Comparison of ENCODE assay signal across 21 cellular contexts in genomic region chr7:147153571-147153970, GRCh38.
DNase-seq lines count a peak whose midpoint lies in the region; ATAC-seq, FAIRE-seq and TF ChIP-seq lines count a peak whose summit lies in the region.
"Had no signal": no experiment of that assay in that cellular context is flagged by ENCODE, and none has a peak within 500 bp of the region (broad histone marks: within the 10 kb centered on the region; RNA-seq: fewer than 3 reads in every experiment).

No MANE protein-coding gene starts in this region.

- dilution Hi-C loops in mammary epithelial cell (cut with HindIII; ENCODE audit: low sequenced_read_pairs), result no loop called here

- no peak overlapping the region for H3K18ac ChIP-seq in H1 (ENCODE audit: extremely low read depth, low read length)

- H3K9ac ChIP-seq in H1 (replicated peaks in 1 of 4; ENCODE audit: extremely low read depth in 1 of 4, low read depth in 3 of 4, low read length in 3 of 4) (no peak overlapping the region), mammary epithelial cell (ENCODE audit: insufficient read depth, low read length) (no peak overlapping the region)

- H2BK120ac ChIP-seq in H1 (replicated peaks; ENCODE audit: low read depth, low read length), result no peak overlapping the region

- CTCF ChIA-PET in H1 (lab: Charles Lee; ENCODE audit: partially characterized antibody) (no interaction called here), mammary epithelial cell (lab: Charles Lee; ENCODE audit: low non-redundant PET) (no interaction called here)

- H3K4me1 ChIP-seq in H1 (replicated peaks in 1 of 4; ENCODE audit: control insufficient read depth in 3 of 4, insufficient read depth in 4 of 4, low read length in 3 of 4) (no peaks in the 10 kb centered on the region), mammary epithelial cell (ENCODE audit: insufficient read depth, low read length) (no peaks in the 10 kb centered on the region), spleen (no peaks in the 10 kb centered on the region)
- H3K4me1 ChIP-seq: SJCRH30 had no signal

- H2AFZ ChIP-seq in H1 (ENCODE audit: low read length), result peak overlapping the region; percentile 92; the same call in 1 of the 2 replicates
- no peak overlapping the region for H2AFZ ChIP-seq in mammary epithelial cell (ENCODE audit: low read depth, low read length)
- H2AFZ ChIP-seq: GM23338 had no signal

- ATAC-seq in GM21786 (IDR thresholded peaks at IDR 0.05; ENCODE audit: unreplicated experiment) (peak; percentile 78), HG03565 (IDR thresholded peaks at IDR 0.05; ENCODE audit: unreplicated experiment) (peak; percentile 77)
- ATAC-seq: GM23338, HCT116 had no signal

- no peak overlapping the region for H3K4ac ChIP-seq in H1 (replicated peaks; ENCODE audit: insufficient read length, low read depth, low read length)

- intact Hi-C loops in mammary epithelial cell (cut with micrococcal nuclease) (no loop called here), spleen (cut with DNase I; ENCODE audit: low total_unique reads) (no loop called here)

- no peak overlapping the region for H4K91ac ChIP-seq in H1 (replicated peaks; ENCODE audit: insufficient read length, low read length)

- H3K79me2 ChIP-seq in H1 (ENCODE audit: control insufficient read depth in 1 of 2, insufficient read depth in 2 of 2, low read length in 2 of 2), result no peaks in the 10 kb centered on the region
- H3K79me2 ChIP-seq in mammary epithelial cell (ENCODE audit: insufficient read depth, low read length), result no peaks in the 10 kb centered on the region

- FAIRE-seq in H1 (lab: Jason Lieb, UNC), result no peak
- FAIRE-seq in D721Med (lab: Jason Lieb, UNC), result no peak
- FAIRE-seq: G401.6, HTR-8/SVneo had no signal

- BruUV-seq in mammary epithelial cell (replicated peaks; lab: Mats Ljungman, UMichigan), result no TSS peak

- H3K4me3 ChIP-seq in H1 (ENCODE audit: extremely low read depth in 1 of 4, insufficient read depth in 2 of 4, low read depth in 3 of 4, low read length in 4 of 4) (no peak overlapping the region), mammary epithelial cell (replicated peaks in 1 of 3; ENCODE audit: insufficient read depth in 1 of 3, low read depth in 2 of 3, low read length in 3 of 3) (no peak overlapping the region), spleen (no peak overlapping the region)
- H3K4me3 ChIP-seq: GM23338, SJCRH30 had no signal

- H2BK12ac ChIP-seq in H1 (ENCODE audit: low read depth, low read length), result no peak overlapping the region

- no peaks in the 10 kb centered on the region; a peak in 1 of 4 replicates for H3K9me3 ChIP-seq in H1 (ENCODE audit: insufficient read depth in 2 of 2, low read depth in 1 of 2, low read length in 1 of 2)
- H3K9me3 ChIP-seq in mammary epithelial cell (replicated peaks; ENCODE audit: insufficient read depth, low read length), result peaks cover 12% of the 10 kb centered on the region
- peaks cover 0 to 8% (median 6%) of the 10 kb centered on the region in 8 donors for H3K9me3 ChIP-seq in spleen
- H3K9me3 ChIP-seq: SJCRH30 had no signal

- H3K14ac ChIP-seq in H1 (ENCODE audit: insufficient read length), result no peak overlapping the region

- H3K27ac ChIP-seq in H1 (ENCODE audit: low read depth, low read length), result no peak overlapping the region
- no peak overlapping the region for H3K27ac ChIP-seq in mammary epithelial cell (ENCODE audit: insufficient read depth, low read depth, low read length)
- H3K27ac ChIP-seq in spleen, result no peak overlapping the region
- H3K27ac ChIP-seq: 22Rv1, C4-2B, SJCRH30 had no signal

- POLR2A ChIA-PET in H1 (lab: Charles Lee; ENCODE audit: partially characterized antibody), result no interaction called here

- H3K36me3 ChIP-seq in H1 (ENCODE audit: control insufficient read depth in 2 of 4, insufficient read depth in 4 of 4, low read length in 3 of 4) (no peaks in the 10 kb centered on the region), mammary epithelial cell (ENCODE audit: insufficient read depth, low read length) (no peaks in the 10 kb centered on the region), spleen (no peaks in the 10 kb centered on the region)
- H3K36me3 ChIP-seq: SJCRH30 had no signal

- H3K23me2 ChIP-seq in H1 (ENCODE audit: low read depth, low read length), result no peaks in the 10 kb centered on the region

- H3K56ac ChIP-seq in H1 (replicated peaks; ENCODE audit: insufficient read length, low read depth, low read length), result no peak overlapping the region

- TF ChIP-seq CTCF in H1 (IDR thresholded peaks at IDR 0.05; ENCODE audit: control extremely low read depth in 1 of 3, insufficient read depth in 1 of 3, low read depth in 1 of 3, low read length in 3 of 3) (no peak), D721Med (IDR thresholded peaks at IDR 0.05; ENCODE audit: insufficient read depth, missing control alignments) (no peak), mammary epithelial cell (conservative IDR thresholded peaks at IDR 0.05 in 1 of 2, IDR thresholded peaks at IDR 0.05 in 1 of 2; ENCODE audit: extremely low read depth in 1 of 2, insufficient read depth in 1 of 2, low read depth in 1 of 2, low read length in 2 of 2) (no peak), spleen (IDR thresholded peaks at IDR 0.05 in 8 of 11, conservative IDR thresholded peaks at IDR 0.05 in 3 of 11) (no peak)

- no peaks in the 10 kb centered on the region for H3K79me1 ChIP-seq in H1 (ENCODE audit: low read depth, low read length)

- no peak overlapping the region for H2BK20ac ChIP-seq in H1 (ENCODE audit: low read length)

- DNase-seq in DMS153 (lab: John Stamatoyannopoulos, UW), result peak; percentile 3
- DNase-seq in DMS153 treated with DMSO at 0.1 percent for 48 hours (lab: John Stamatoyannopoulos, UW; ENCODE audit: unreplicated experiment), result no peak
- DNase-seq in H1 (ENCODE audit: low read depth in 1 of 2, low spot score in 2 of 2), result no peak
- DNase-seq in D721Med (ENCODE audit: insufficient read length, low spot score), result no peak
- DNase-seq in mammary epithelial cell, result no peak
- no peak for DNase-seq in spleen
- DNase-seq: AML-193, NCI-H1105 treated with DMSO at 0.1 percent for 48 hours, NCI-H1694, NCI-H2107, NCI-H226, NCI-H524 treated with DMSO at 0.1 percent for 48 hours, SJCRH30 had no signal

- H3K27me3 ChIP-seq in H1 (replicated peaks in 1 of 4; ENCODE audit: control insufficient read depth in 3 of 4, extremely low read depth in 1 of 4, insufficient read depth in 3 of 4, low read length in 3 of 4) (no peaks in the 10 kb centered on the region), mammary epithelial cell (ENCODE audit: insufficient read depth, low read length) (no peaks in the 10 kb centered on the region), spleen (replicated peaks in 1 of 7) (no peaks in the 10 kb centered on the region)
- H3K27me3 ChIP-seq: SJCRH30 had no signal

- H2AK5ac ChIP-seq in H1 (ENCODE audit: low read depth, low read length), result no peak overlapping the region

- no peak overlapping the region for H2BK5ac ChIP-seq in H1 (ENCODE audit: low read depth, low read length)

- TF ChIP-seq EP300 in H1 (IDR thresholded peaks at IDR 0.05; ENCODE audit: borderline replicate concordance in 1 of 2, low read depth in 2 of 2, low read length in 2 of 2), result no peak

- 97% methylated on average over 3 of the region's 3 CpGs; no CpG with 5 or more reads in 1 of the 2 experiments for WGBS in H1 (ENCODE audit: extremely low coverage in 1 of 2, insufficient coverage in 1 of 2, insufficient read length in 1 of 2, insufficient replicate concordance in 2 of 2, low coverage in 1 of 2, low lambda C conversion rate in 2 of 2, missing lambda C conversion rate in 1 of 2), 2 experiments
- 67% methylated on average over 3 of the region's 3 CpGs for WGBS in mammary epithelial cell (ENCODE audit: low coverage, missing lambda C conversion rate)
- 79 to 95% (median 88%) methylated on average over 3 of the region's 3 CpGs for WGBS in spleen, 5 donors

- in situ Hi-C loops in mammary epithelial cell (cut with MboI; ENCODE audit: low sequenced_read_pairs in 2 of 2), result no loop called here

- H4K20me1 ChIP-seq in H1 (replicated peaks in 1 of 2; ENCODE audit: control insufficient read depth in 1 of 2, insufficient read depth in 2 of 2, low read length in 2 of 2), result no peaks in the 10 kb centered on the region
- no peaks in the 10 kb centered on the region for H4K20me1 ChIP-seq in mammary epithelial cell (ENCODE audit: insufficient read depth, low read length)

- no peak overlapping the region for H3K23ac ChIP-seq in H1 (ENCODE audit: insufficient read length)

- TF ChIP-seq POLR2A in H1 (IDR thresholded peaks at IDR 0.05; ENCODE audit: control extremely low read depth in 1 of 2, low read depth in 2 of 2, low read length in 2 of 2) (no peak), spleen (IDR thresholded peaks at IDR 0.05) (no peak)

- H3K4me2 ChIP-seq in H1 (ENCODE audit: insufficient read depth in 1 of 2, low read depth in 2 of 2, low read length in 2 of 2), result no peak overlapping the region
- H3K4me2 ChIP-seq in mammary epithelial cell (ENCODE audit: insufficient read depth, low read depth, low read length), result no peak overlapping the region
- H3K4me2 ChIP-seq: GM23338 had no signal

- no peak overlapping the region for H2BK15ac ChIP-seq in H1 (ENCODE audit: low read length)

- no peak overlapping the region for H4K8ac ChIP-seq in H1 (ENCODE audit: extremely low read depth, insufficient read depth, low read length)

- no peak for TF ChIP-seq RAD21 in H1 (IDR thresholded peaks at IDR 0.05 in 1 of 2, conservative IDR thresholded peaks at IDR 0.05 in 1 of 2; ENCODE audit: low read depth in 2 of 2, low read length in 2 of 2)

- no peak overlapping the region for H4K5ac ChIP-seq in H1 (ENCODE audit: insufficient read length, low read depth, low read length)

TF ChIP-seq in H1, 55 proteins besides CTCF, POLR2A, EP300 and RAD21:
- TF ChIP-seq RXRA (IDR thresholded peaks at IDR 0.05; ENCODE audit: insufficient read depth, low read depth, low read length), result no peak
- TF ChIP-seq KDM1A (IDR thresholded peaks at IDR 0.05; ENCODE audit: borderline replicate concordance, low read length), result no peak
- TF ChIP-seq KDM5A (IDR thresholded peaks at IDR 0.05; ENCODE audit: low read length), result no peak
- no peak for TF ChIP-seq HDAC2 (IDR thresholded peaks at IDR 0.05; ENCODE audit: borderline replicate concordance in 1 of 2, low read depth in 2 of 2, low read length in 2 of 2)
- TF ChIP-seq JUND (IDR thresholded peaks at IDR 0.05; ENCODE audit: low read length), result no peak
- TF ChIP-seq RBBP5 (IDR thresholded peaks at IDR 0.05; ENCODE audit: borderline replicate concordance, low read depth, low read length), result no peak
- no peak for TF ChIP-seq CHD2 (IDR thresholded peaks at IDR 0.05; ENCODE audit: low read length)
- no peak for TF ChIP-seq MAFK (IDR thresholded peaks at IDR 0.05; ENCODE audit: low read depth, low read length)
- no peak for TF ChIP-seq TAF7 (optimal IDR thresholded peaks at IDR 0.05; ENCODE audit: borderline replicate concordance, low read depth, low read length)
- no peak for TF ChIP-seq GABPA (IDR thresholded peaks at IDR 0.05; ENCODE audit: borderline replicate concordance, insufficient read depth, low read length)
- no peak for TF ChIP-seq SIN3A (conservative IDR thresholded peaks at IDR 0.05 in 1 of 2, IDR thresholded peaks at IDR 0.05 in 1 of 2; ENCODE audit: low read depth in 1 of 2, low read length in 2 of 2)
- no peak for TF ChIP-seq TCF12 (IDR thresholded peaks at IDR 0.05; ENCODE audit: low read depth, low read length)
